In the genomic region with DNA sequence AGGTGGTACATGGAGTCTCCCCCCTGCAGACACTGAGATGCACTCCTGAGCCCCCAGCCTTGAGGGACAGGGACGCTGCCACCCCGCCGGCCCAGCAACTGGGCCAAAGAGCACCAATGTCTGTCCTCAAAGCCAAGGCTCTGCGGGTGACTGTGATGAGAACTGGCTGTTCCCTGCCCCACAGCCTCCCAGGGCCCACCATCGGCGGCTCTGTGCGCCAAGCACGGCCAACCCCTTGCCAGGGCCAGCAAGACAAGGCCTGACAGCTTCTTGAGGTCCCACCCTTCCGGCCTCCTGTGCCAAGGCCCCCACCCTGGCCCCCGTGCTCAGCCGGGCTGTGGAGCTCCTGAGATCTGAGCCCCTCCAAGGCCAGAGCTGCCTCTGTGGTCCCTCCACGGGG, we compare ENCODE assay signal across 31 cellular contexts. TPM values are rescaled to one million over a fixed set of nuclear protein-coding genes. Genes with fewer than 3 reads are reported as not detected.
"Had no signal": no experiment of that assay in that cellular context is flagged by ENCODE, and none has a peak within 500 bp of the region (broad histone marks: within the 10 kb centered on the region; RNA-seq: fewer than 3 reads in every experiment).

No MANE protein-coding gene starts in this region.

- H3K9me3 ChIP-seq: left ventricle myocardium inferior, ovary, right atrium auricular region, right lobe of liver, suprapubic skin, thoracic aorta, tibial artery, vagina had no signal

- H3K4me2 ChIP-seq: neural progenitor cell, smooth muscle cell had no signal

- ATAC-seq: naive thymus-derived CD8-positive, alpha-beta T cell; right lobe of liver; stimulated activated naive B cell treated with anti-CD40 and anti-IgM and Interleukin-4, amounts not matched to agents 10 μg/mL and 1 μg/mL and 100 μg/mL, for 72 hours had no signal

- H3K4me1 ChIP-seq: right lobe of liver, tibial artery, vagina had no signal

- H3K9ac ChIP-seq: neural progenitor cell had no signal

- H3K27me3 ChIP-seq: neural progenitor cell, ovary, right atrium auricular region, right lobe of liver, vagina had no signal

- H3K4me3 ChIP-seq: left ventricle myocardium inferior, neural progenitor cell, ovary, right atrium auricular region, right lobe of liver, smooth muscle cell, suprapubic skin, thoracic aorta, tibial artery, vagina had no signal

- H3K27ac ChIP-seq: neural progenitor cell, ovary, right atrium auricular region, right lobe of liver, suprapubic skin, thoracic aorta, tibial artery, vagina had no signal

- H3K36me3 ChIP-seq: neural progenitor cell, ovary, right lobe of liver, thoracic aorta, tibial artery, vagina had no signal

- DNase-seq: hypothalamus; immature natural killer cell; kidney; left ventricle myocardium inferior; mammary epithelial cell; mesenchymal stem cell; naive thymus-derived CD8-positive, alpha-beta T cell; nephron progenitor cell; ovary; right lobe of liver; stimulated activated CD4-positive, alpha-beta T cell treated with anti-CD3 and anti-CD28 coated beads, Interleukin-12 subunit alpha, Interleukin-12 subunit beta, amount 100 ng/mL, for 4 hours; stimulated activated CD4-positive, alpha-beta T cell treated with anti-CD3 and anti-CD28 coated beads, Interleukin-15, amount 100 ng/mL, for 24 hours; stimulated activated CD4-positive, alpha-beta T cell treated with anti-CD3 and anti-CD28 coated beads, Interleukin-2, amount 100 ng/mL, for 24 hours; stimulated activated CD4-positive, alpha-beta T cell treated with anti-CD3 and anti-CD28 coated beads, Interleukin-4, amount 100 ng/mL, for 1 hour; stimulated activated naive B cell treated with anti-CD40 and anti-IgM and Interleukin-4, amounts not matched to agents 10 μg/mL and 1 μg/mL and 100 μg/mL, for 72 hours; tibial artery; trophoblast cell had no signal

RNA-seq across cellular contexts. Expression of a gene that starts 34.2 kb away (rescaled TPM):
- total RNA-seq: kidney; left ventricle myocardium inferior; lower leg skin; mammary epithelial cell; mucosa of gallbladder; naive thymus-derived CD8-positive, alpha-beta T cell; omental fat pad; ovary; pulmonary artery endothelial cell; renal cortical epithelial cell; right atrium auricular region; skeletal muscle tissue; smooth muscle cell; subcutaneous adipose tissue; suprapubic skin; thoracic aorta; urinary bladder; vagina had no signal
